Comparison of ENCODE assay signal across 15 cellular contexts in genomic region chr6:105926318-105926717, GRCh38.
DNase-seq lines count a peak whose midpoint lies in the region; ATAC-seq lines count a peak whose summit lies in the region.
"Had no signal": no experiment of that assay in that cellular context is flagged by ENCODE, and none has a peak within 500 bp of the region (broad histone marks: within the 10 kb centered on the region; RNA-seq: fewer than 3 reads in every experiment).

No MANE protein-coding gene starts in this region.

- H3K27me3 ChIP-seq in mesenchymal stem cell (ENCODE audit: control insufficient read depth in 1 of 2, insufficient read depth in 1 of 2, low read length in 2 of 2) = peaks cover 0 to 3% of the 10 kb centered on the region in 2 experiments
- H3K27me3 ChIP-seq: BLaER1 had no signal

- no peak overlapping the region for H2AFZ ChIP-seq in mesenchymal stem cell (ENCODE audit: low read depth, low read length)

- H3K4me3 Mint-ChIP-seq in activated T-helper 17 cell treated with anti-CD3 and anti-CD28 coated beads, Interleukin-2, amount 50 U/mL, for 72 hours = no peak overlapping the region
- H3K4me3 Mint-ChIP-seq: CD4-positive, CD25-positive, alpha-beta regulatory T cell; H9 had no signal

- H2AK5ac ChIP-seq in mesenchymal stem cell (ENCODE audit: low read length, severe bottlenecking) = no peak overlapping the region

- H3K9ac ChIP-seq in mesenchymal stem cell (ENCODE audit: low read length) = no peak overlapping the region
- H3K9ac ChIP-seq: BLaER1 had no signal

- ATAC-seq in activated T-helper 17 cell treated with anti-CD3 and anti-CD28 coated beads, Interleukin-2, amount 50 U/mL, for 72 hours (replicated peaks) = peak; percentile 32
- ATAC-seq in GM21825 (IDR thresholded peaks at IDR 0.05; ENCODE audit: unreplicated experiment) = no peak

- H3K27ac Mint-ChIP-seq in activated T-helper 17 cell treated with anti-CD3 and anti-CD28 coated beads, Interleukin-2, amount 50 U/mL, for 72 hours = no peak overlapping the region
- H3K27ac Mint-ChIP-seq: CD4-positive, CD25-positive, alpha-beta regulatory T cell; H9 had no signal

- no peak overlapping the region for H3K4me2 ChIP-seq in mesenchymal stem cell (ENCODE audit: low read length, poor library complexity, severe bottlenecking)
- H3K4me2 ChIP-seq: BLaER1 had no signal

- no peak overlapping the region for H3K18ac ChIP-seq in mesenchymal stem cell (ENCODE audit: low read depth in 1 of 2, low read length in 2 of 2)

- peak; percentile 19 for DNase-seq in NCI-H82 (lab: John Stamatoyannopoulos, UW)
- no peak for DNase-seq in NCI-H82 treated with DMSO at 0.1 percent for 48 hours (lab: John Stamatoyannopoulos, UW; ENCODE audit: unreplicated experiment)
- peak; percentile 9 for DNase-seq in stimulated activated CD4-positive, alpha-beta T cell treated with anti-CD3 and anti-CD28 coated beads, Interleukin-1b, Interleukin-23, amount 100 ng/mL, for 48 hours
- no peak for DNase-seq in stimulated activated CD4-positive, alpha-beta T cell treated with anti-CD3 and anti-CD28 coated beads, Interleukin-12 subunit alpha, Interleukin-12 subunit beta, amount 100 ng/mL, for 4 hours
- no peak for DNase-seq in mesenchymal stem cell
- DNase-seq: CD4-positive, CD25-positive, alpha-beta regulatory T cell; DMS79 treated with DMSO at 0.1 percent for 48 hours; EL; GOT3; H9; IMR-90 had no signal

- WGBS in mesenchymal stem cell = 68% methylated on average over 1 of the region's 1 CpG

- H2BK5ac ChIP-seq in mesenchymal stem cell (ENCODE audit: low read depth, low read length, poor library complexity, severe bottlenecking) = no peak overlapping the region

- H2BK120ac ChIP-seq in mesenchymal stem cell (ENCODE audit: low read depth, low read length) = no peak overlapping the region

- no peaks in the 10 kb centered on the region for H3K4me1 ChIP-seq in mesenchymal stem cell (ENCODE audit: control insufficient read depth, insufficient read depth, low read depth, low read length)
- H3K4me1 ChIP-seq: BLaER1 had no signal

- no peak overlapping the region for H3K23ac ChIP-seq in mesenchymal stem cell (ENCODE audit: low read length in 2 of 2)

- H3K4me3 ChIP-seq in mesenchymal stem cell (ENCODE audit: insufficient read depth in 1 of 2, low read depth in 1 of 2, low read length in 2 of 2) = no peak overlapping the region
- H3K4me3 ChIP-seq: BLaER1 had no signal

- no peaks in the 10 kb centered on the region for H3K4me1 Mint-ChIP-seq in activated T-helper 17 cell treated with anti-CD3 and anti-CD28 coated beads, Interleukin-2, amount 50 U/mL, for 72 hours
- H3K4me1 Mint-ChIP-seq: H9 had no signal

- no peaks in the 10 kb centered on the region for H3K79me1 ChIP-seq in mesenchymal stem cell (replicated peaks; ENCODE audit: low read length, poor library complexity, severe bottlenecking)

- H3K14ac ChIP-seq in mesenchymal stem cell (ENCODE audit: low read length in 2 of 2) = no peak overlapping the region

- no peak overlapping the region for H3K27ac ChIP-seq in mesenchymal stem cell (ENCODE audit: low read length, poor library complexity, severe bottlenecking)
- H3K27ac ChIP-seq: 22Rv1, BLaER1 had no signal

- H2BK15ac ChIP-seq in mesenchymal stem cell (ENCODE audit: low read depth, poor library complexity, severe bottlenecking) = no peak overlapping the region

- H3K27me3 Mint-ChIP-seq in activated T-helper 17 cell treated with anti-CD3 and anti-CD28 coated beads, Interleukin-2, amount 50 U/mL, for 72 hours = peaks cover 5% of the 10 kb centered on the region
- H3K27me3 Mint-ChIP-seq: CD4-positive, CD25-positive, alpha-beta regulatory T cell had no signal

- H2BK12ac ChIP-seq in mesenchymal stem cell (ENCODE audit: low read length in 2 of 2) = no peak overlapping the region

- H4K8ac ChIP-seq in mesenchymal stem cell (ENCODE audit: low read length) = no peak overlapping the region

- H3K36me3 ChIP-seq in mesenchymal stem cell (ENCODE audit: control insufficient read depth in 1 of 2, insufficient read depth in 2 of 2, low read depth in 1 of 2, low read length in 2 of 2) = no peaks in the 10 kb centered on the region
- H3K36me3 ChIP-seq: BLaER1 had no signal

- no peaks in the 10 kb centered on the region for H3K9me3 Mint-ChIP-seq in activated T-helper 17 cell treated with anti-CD3 and anti-CD28 coated beads, Interleukin-2, amount 50 U/mL, for 72 hours
- H3K9me3 Mint-ChIP-seq: H9 had no signal

- H4K91ac ChIP-seq in mesenchymal stem cell (ENCODE audit: low read length) = no peak overlapping the region

- H3K4ac ChIP-seq in mesenchymal stem cell (ENCODE audit: low read depth in 1 of 2, low read length in 2 of 2) = no peak overlapping the region

- H3K9me3 ChIP-seq in mesenchymal stem cell (ENCODE audit: control insufficient read depth, low read length) = no peaks in the 10 kb centered on the region
- H3K9me3 ChIP-seq: BLaER1 had no signal

- H3K36me3 Mint-ChIP-seq in activated T-helper 17 cell treated with anti-CD3 and anti-CD28 coated beads, Interleukin-2, amount 50 U/mL, for 72 hours (ENCODE audit: low read depth) = no peaks in the 10 kb centered on the region
- H3K36me3 Mint-ChIP-seq: CD4-positive, CD25-positive, alpha-beta regulatory T cell had no signal

Comparison
In these comparisons a context has a peak if more than half of its experiments do, and no peak if none do; other contexts are left out.
1. DNase-seq: peak in NCI-H82 (single experiment) and stimulated activated CD4-positive, alpha-beta T cell treated with anti-CD3 and anti-CD28 coated beads, Interleukin-1b, Interleukin-23, amount 100 ng/mL, for 48 hours (single experiment); none in NCI-H82 treated with DMSO at 0.1 percent for 48 hours (single experiment), stimulated activated CD4-positive, alpha-beta T cell treated with anti-CD3 and anti-CD28 coated beads, Interleukin-12 subunit alpha, Interleukin-12 subunit beta, amount 100 ng/mL, for 4 hours (single experiment) and mesenchymal stem cell (single experiment).